Comparison of ENCODE assay signal across 1 cellular context in genomic region chr18:29007986-29008654, GRCh38.
TF ChIP-seq lines count a peak whose summit lies in the region.

No MANE protein-coding gene starts in this region.

TF ChIP-seq in GM23338, 12 proteins besides CTCF, POLR2A, EP300 and RAD21:
- TF ChIP-seq ETS1 (IDR thresholded peaks at IDR 0.05), result no peak
- TF ChIP-seq STAT1 (IDR thresholded peaks at IDR 0.05; ENCODE audit: unreplicated experiment), result no peak
- no peak for TF ChIP-seq NANOG (IDR thresholded peaks at IDR 0.05; ENCODE audit: borderline replicate concordance)
- no peak for TF ChIP-seq JUNB (IDR thresholded peaks at IDR 0.05; ENCODE audit: unreplicated experiment)
- TF ChIP-seq CREB1 (CRISPR knock-in tag; IDR thresholded peaks at IDR 0.05; ENCODE audit: low read depth), result no peak
- TF ChIP-seq ZNF114 (CRISPR knock-in tag; IDR thresholded peaks at IDR 0.05), result no peak
- TF ChIP-seq REST (IDR thresholded peaks at IDR 0.05; ENCODE audit: unreplicated experiment), result no peak
- TF ChIP-seq EZH2phosphoT487 (IDR thresholded peaks at IDR 0.05; ENCODE audit: unreplicated experiment), result no peak
- TF ChIP-seq ZNF331 (CRISPR knock-in tag; IDR thresholded peaks at IDR 0.05; ENCODE audit: low read depth), result no peak
- no peak for TF ChIP-seq ZNF462 (CRISPR knock-in tag; IDR thresholded peaks at IDR 0.05)
- TF ChIP-seq EZH2 (IDR thresholded peaks at IDR 0.05; ENCODE audit: low read depth, unreplicated experiment), result no peak
